Comparison of ENCODE assay signal across 8 cellular contexts in the genomic region with DNA sequence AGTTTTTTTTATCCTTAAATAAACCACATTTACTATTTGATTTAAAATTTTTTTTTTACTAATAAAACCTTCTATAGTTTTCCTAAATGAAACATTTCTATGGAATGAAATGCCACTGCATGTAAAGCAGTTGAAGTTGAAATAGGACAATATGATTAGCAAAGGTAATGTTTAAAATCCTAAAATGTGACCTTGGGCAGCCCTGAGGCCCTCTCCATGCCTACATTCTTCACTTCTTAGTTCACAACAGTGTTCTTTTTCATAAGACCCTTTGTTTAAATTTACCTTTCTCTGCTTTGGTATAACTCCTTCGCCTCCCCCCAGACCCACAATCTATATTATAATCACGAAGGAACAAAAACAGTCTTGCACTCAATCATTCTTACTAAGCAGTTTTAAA.
DNase-seq lines count a peak whose midpoint lies in the region; ATAC-seq, FAIRE-seq and TF ChIP-seq lines count a peak whose summit lies in the region.

No MANE protein-coding gene starts in this region.

- no peak for ATAC-seq in CD4-positive, alpha-beta T cell (ENCODE audit: poor library complexity)

- H3K27ac Mint-ChIP-seq in CD4-positive, alpha-beta T cell, result peak overlapping the region; percentile 97

- no peaks in the 10 kb centered on the region for H3K27me3 ChIP-seq in CD4-positive, alpha-beta T cell (ENCODE audit: control insufficient read depth, insufficient read depth, low read length)
- H3K27me3 ChIP-seq in esophagus muscularis mucosa (no peaks in the 10 kb centered on the region), prostate gland (replicated peaks; ENCODE audit: insufficient read depth) (no peaks in the 10 kb centered on the region)

- no peaks in the 10 kb centered on the region for H3K36me3 ChIP-seq in esophagus muscularis mucosa
- H3K36me3 ChIP-seq in prostate gland, result no peaks in the 10 kb centered on the region

- TF ChIP-seq POLR2A in esophagus muscularis mucosa (IDR thresholded peaks at IDR 0.05; ENCODE audit: low read depth) (no peak), prostate gland (IDR thresholded peaks at IDR 0.05) (no peak)

- intact Hi-C loops in CD4-positive, alpha-beta T cell (cut with DNase I, micrococcal nuclease), result loop anchor here (5.0 kb wide), 3 partner anchors 105 to 290 kb away; a partner anchor contains a TSS
- intact Hi-C loops in esophagus muscularis mucosa (cut with DNase I), result loop anchor here (5.0 kb wide), 1 partner anchor 290 kb away; a partner anchor contains a TSS
- intact Hi-C loops in prostate gland (cut with DNase I), result loop anchor here (10.0 kb wide), 1 partner anchor 297 kb away; a partner anchor contains a TSS

- DNase-seq in CD4-positive, alpha-beta T cell, result no peak
- DNase-seq in esophagus muscularis mucosa (ENCODE audit: extremely low spot score) (no peak), prostate gland (ENCODE audit: low spot score) (no peak), NAMALWA (ENCODE audit: low spot score) (no peak), HEK293T (ENCODE audit: extremely low spot score) (no peak), NCI-H2227 treated with DMSO at 0.1 percent for 48 hours (lab: John Stamatoyannopoulos, UW) (no peak)
- DNase-seq in stimulated activated CD4-positive, alpha-beta T cell treated with anti-CD3 and anti-CD28 coated beads, Interleukin-12 subunit alpha, Interleukin-12 subunit beta, amount 100 ng/mL, for 4 hours, result no peak

- 40% methylated on average over 2 of the region's 2 CpGs for WGBS in esophagus muscularis mucosa
- WGBS in prostate gland, result 55% methylated on average over 2 of the region's 2 CpGs

- peak; percentile 17 for FAIRE-seq in TTC549 (lab: Jason Lieb, UNC)

- H3K9me3 Mint-ChIP-seq in CD4-positive, alpha-beta T cell, result no peaks in the 10 kb centered on the region

- CTCF ChIA-PET in CD4-positive, alpha-beta T cell (lab: Charles Lee), result interaction anchor here (1.0 to 7.8 kb wide), 2 partner anchors 21 to 201 kb away, joined by 3 to 111 read pairs; no protein-coding TSS in a partner anchor
- CTCF ChIA-PET in HEK293T (lab: Yijun Ruan, JAX), result interaction anchor here (0.7 kb wide), 1 partner anchor 187 kb away, joined by 3 read pairs; no protein-coding TSS in a partner anchor

- H3K27ac ChIP-seq in CD4-positive, alpha-beta T cell (ENCODE audit: low read depth, low read length), result no peak overlapping the region
- H3K27ac ChIP-seq in esophagus muscularis mucosa (replicated peaks in 1 of 4), result peak overlapping the region; percentile 85 to 87 (median 86)
- peak overlapping the region in 1 of 2 donors; percentile 84 for H3K27ac ChIP-seq in prostate gland

- H3K4me1 ChIP-seq in esophagus muscularis mucosa, result peaks cover 25 to 55% (median 49%) of the 10 kb centered on the region in 4 donors
- no peaks in the 10 kb centered on the region for H3K4me1 ChIP-seq in prostate gland (replicated peaks)

- H3K4me3 ChIP-seq in esophagus muscularis mucosa (peak overlapping the region; percentile 50 to 66 (median 58)), prostate gland (peak overlapping the region; percentile 31 to 41)

- H3K36me3 Mint-ChIP-seq in CD4-positive, alpha-beta T cell (ENCODE audit: low read depth), result peaks cover 6% of the 10 kb centered on the region

- no peak for TF ChIP-seq CTCF in CD4-positive, alpha-beta T cell (IDR thresholded peaks at IDR 0.05)
- TF ChIP-seq CTCF in esophagus muscularis mucosa (IDR thresholded peaks at IDR 0.05) (no peak), prostate gland (IDR thresholded peaks at IDR 0.05) (no peak)

- H3K4me3 Mint-ChIP-seq in CD4-positive, alpha-beta T cell, result peak overlapping the region; percentile 91

- POLR2A ChIA-PET in CD4-positive, alpha-beta T cell (lab: Charles Lee), result no interaction called here
- POLR2A ChIA-PET in HEK293T (lab: Yijun Ruan, JAX), result no interaction called here

- TF ChIP-seq EP300 in esophagus muscularis mucosa (IDR thresholded peaks at IDR 0.05), result no peak

- no peaks in the 10 kb centered on the region for H3K9me3 ChIP-seq in CD4-positive, alpha-beta T cell (ENCODE audit: control insufficient read depth, low read length)
- H3K9me3 ChIP-seq in esophagus muscularis mucosa (no peaks in the 10 kb centered on the region), prostate gland (no peaks in the 10 kb centered on the region)

- peaks cover 50% of the 10 kb centered on the region for H3K4me1 Mint-ChIP-seq in CD4-positive, alpha-beta T cell (ENCODE audit: low read depth)

- H3K27me3 Mint-ChIP-seq in CD4-positive, alpha-beta T cell, result no peaks in the 10 kb centered on the region

TF ChIP-seq in HEK293T, 16 proteins besides CTCF, POLR2A, EP300 and RAD21:
- TF ChIP-seq ARNT (IDR thresholded peaks at IDR 0.05) (no peak), ELF4 (IDR thresholded peaks at IDR 0.05) (no peak), BHLHE40 (IDR thresholded peaks at IDR 0.05; ENCODE audit: borderline replicate concordance) (no peak), L3MBTL2 (conservative IDR thresholded peaks at IDR 0.05) (no peak), ZNF384 (IDR thresholded peaks at IDR 0.05) (no peak), HDGF (IDR thresholded peaks at IDR 0.05; ENCODE audit: borderline replicate concordance) (no peak), NFRKB (IDR thresholded peaks at IDR 0.05) (no peak)
- TF ChIP-seq, protein P1, sequence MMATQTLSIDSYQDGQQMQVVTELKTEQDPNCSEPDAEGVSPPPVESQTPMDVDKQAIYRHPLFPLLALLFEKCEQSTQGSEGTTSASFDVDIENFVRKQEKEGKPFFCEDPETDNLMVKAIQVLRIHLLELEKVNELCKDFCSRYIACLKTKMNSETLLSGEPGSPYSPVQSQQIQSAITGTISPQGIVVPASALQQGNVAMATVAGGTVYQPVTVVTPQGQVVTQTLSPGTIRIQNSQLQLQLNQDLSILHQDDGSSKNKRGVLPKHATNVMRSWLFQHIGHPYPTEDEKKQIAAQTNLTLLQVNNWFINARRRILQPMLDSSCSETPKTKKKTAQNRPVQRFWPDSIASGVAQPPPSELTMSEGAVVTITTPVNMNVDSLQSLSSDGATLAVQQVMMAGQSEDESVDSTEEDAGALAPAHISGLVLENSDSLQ (IDR thresholded peaks at IDR 0.05), result no peak
